Comparison of ENCODE assay signal across 8 cellular contexts in genomic region chr3:195258449-195259145, GRCh38. TPM values are rescaled to one million over a fixed set of nuclear protein-coding genes. Genes with fewer than 3 reads are reported as not detected.
A peak's percentile ranks its signal among the peaks of the same experiment; 100 is the strongest.
DNase-seq lines count a peak whose midpoint lies in the region; ATAC-seq and TF ChIP-seq lines count a peak whose summit lies in the region.

No MANE protein-coding gene starts in this region.

- H3K27me3 Mint-ChIP-seq in activated naive CD4-positive, alpha-beta T cell treated with anti-CD3 and anti-CD28 coated beads, Interleukin-2, amount 50 U/mL, for 24 hours = no peaks in the 10 kb centered on the region
- no peaks in the 10 kb centered on the region for H3K27me3 Mint-ChIP-seq in activated T-helper 17 cell treated with anti-CD3 and anti-CD28 coated beads, Interleukin-2, amount 50 U/mL, for 72 hours

- H3K27ac ChIP-seq in liver (ENCODE audit: low read depth in 1 of 2, low read length in 2 of 2) (peak overlapping the region; percentile 74 to 78), uterus (peak overlapping the region; percentile 87 to 98)

- TF ChIP-seq POLR2A in uterus (IDR thresholded peaks at IDR 0.05) = no peak

- H3K27ac Mint-ChIP-seq in activated naive CD4-positive, alpha-beta T cell treated with anti-CD3 and anti-CD28 coated beads, Interleukin-2, amount 50 U/mL, for 24 hours = peak overlapping the region; percentile 81
- H3K27ac Mint-ChIP-seq in activated T-helper 17 cell treated with anti-CD3 and anti-CD28 coated beads, Interleukin-2, amount 50 U/mL, for 72 hours = peak overlapping the region; percentile 72

- no peak for ATAC-seq in activated T-helper 17 cell treated with anti-CD3 and anti-CD28 coated beads, Interleukin-2, amount 50 U/mL, for 72 hours (replicated peaks)

- no peak for DNase-seq in activated naive CD4-positive, alpha-beta T cell treated with anti-CD3 and anti-CD28 coated beads, Interleukin-2, amount 50 U/mL, for 16 hours
- DNase-seq in uterus (no peak), NCI-H2029 treated with DMSO at 0.1 percent for 48 hours (lab: John Stamatoyannopoulos, UW) (no peak), NCI-H1092 treated with DMSO at 0.1 percent for 48 hours (lab: John Stamatoyannopoulos, UW) (no peak)
- DNase-seq in stimulated activated CD4-positive, alpha-beta T cell treated with anti-CD3 and anti-CD28 coated beads, Interleukin-2, amount 100 ng/mL, for 48 hours = no peak

- no peak for TF ChIP-seq CTCF in liver (IDR thresholded peaks at IDR 0.05; ENCODE audit: low read depth, low read length, missing input control)
- TF ChIP-seq CTCF in uterus (IDR thresholded peaks at IDR 0.05) = no peak

- no peaks in the 10 kb centered on the region for H3K27me3 ChIP-seq in liver (ENCODE audit: control insufficient read depth in 4 of 4, insufficient read depth in 4 of 4, low read length in 3 of 4)
- no peaks in the 10 kb centered on the region for H3K27me3 ChIP-seq in uterus

- peak overlapping the region in 1 of 2 donors; percentile 47 for H3K9ac ChIP-seq in liver (ENCODE audit: low read depth in 1 of 2, low read length in 2 of 2)

- H3K9me3 ChIP-seq in liver (ENCODE audit: control insufficient read depth in 4 of 4, low read length in 3 of 4) (no peaks in the 10 kb centered on the region), uterus (no peaks in the 10 kb centered on the region)

- H3K4me3 Mint-ChIP-seq in activated naive CD4-positive, alpha-beta T cell treated with anti-CD3 and anti-CD28 coated beads, Interleukin-2, amount 50 U/mL, for 24 hours = peak overlapping the region; percentile 37
- H3K4me3 Mint-ChIP-seq in activated T-helper 17 cell treated with anti-CD3 and anti-CD28 coated beads, Interleukin-2, amount 50 U/mL, for 72 hours = peak overlapping the region; percentile 82

- H3K4me3 ChIP-seq in liver (ENCODE audit: low read depth in 1 of 3, low read length in 3 of 3) (no peak overlapping the region), uterus (peak overlapping the region in 1 of 2 donors; percentile 59)

- H3K36me3 Mint-ChIP-seq in activated naive CD4-positive, alpha-beta T cell treated with anti-CD3 and anti-CD28 coated beads, Interleukin-2, amount 50 U/mL, for 24 hours = no peaks in the 10 kb centered on the region
- no peaks in the 10 kb centered on the region for H3K36me3 Mint-ChIP-seq in activated T-helper 17 cell treated with anti-CD3 and anti-CD28 coated beads, Interleukin-2, amount 50 U/mL, for 72 hours (ENCODE audit: low read depth)

- H3K4me1 ChIP-seq in liver (ENCODE audit: control insufficient read depth in 4 of 4, insufficient read depth in 4 of 4, low read length in 3 of 4) = peaks cover 2 to 16% (median 8%) of the 10 kb centered on the region in 4 donors
- peaks cover 7 to 22% of the 10 kb centered on the region in 2 donors for H3K4me1 ChIP-seq in uterus

- no peak for TF ChIP-seq RAD21 in liver (IDR thresholded peaks at IDR 0.05)

- 86% methylated on average over 13 of the region's 13 CpGs for whole genome bisulfite sequencing in liver

- no peaks in the 10 kb centered on the region for H3K9me3 Mint-ChIP-seq in activated naive CD4-positive, alpha-beta T cell treated with anti-CD3 and anti-CD28 coated beads, Interleukin-2, amount 50 U/mL, for 24 hours
- no peaks in the 10 kb centered on the region for H3K9me3 Mint-ChIP-seq in activated T-helper 17 cell treated with anti-CD3 and anti-CD28 coated beads, Interleukin-2, amount 50 U/mL, for 72 hours

- H3K36me3 ChIP-seq in liver (ENCODE audit: control insufficient read depth in 4 of 4, insufficient read depth in 3 of 4, low read depth in 1 of 4, low read length in 3 of 4) = no peaks in the 10 kb centered on the region
- H3K36me3 ChIP-seq in uterus = no peaks in the 10 kb centered on the region

- peaks cover 9% of the 10 kb centered on the region for H3K4me1 Mint-ChIP-seq in activated naive CD4-positive, alpha-beta T cell treated with anti-CD3 and anti-CD28 coated beads, Interleukin-2, amount 50 U/mL, for 24 hours
- no peaks in the 10 kb centered on the region for H3K4me1 Mint-ChIP-seq in activated T-helper 17 cell treated with anti-CD3 and anti-CD28 coated beads, Interleukin-2, amount 50 U/mL, for 72 hours

- intact Hi-C loops in uterus (cut with DNase I; ENCODE audit: low total_unique reads) = no loop called here

TF ChIP-seq in liver, 16 proteins besides CTCF, POLR2A, EP300 and RAD21:
- TF ChIP-seq REST (IDR thresholded peaks at IDR 0.05) = no peak
- TF ChIP-seq FOXA2 (IDR thresholded peaks at IDR 0.05) = no peak
- no peak for TF ChIP-seq TAF1 (conservative IDR thresholded peaks at IDR 0.05)
- TF ChIP-seq ZBTB33 (IDR thresholded peaks at IDR 0.05) = no peak
- no peak for TF ChIP-seq FOXA1 (IDR thresholded peaks at IDR 0.05)
- TF ChIP-seq YY1 (IDR thresholded peaks at IDR 0.05) = no peak
- TF ChIP-seq HNF4A (conservative IDR thresholded peaks at IDR 0.05) = no peak

RNA-seq across cellular contexts. Expression of gene XXYLT1, which starts 12.4 kb away (rescaled TPM):
- total RNA-seq in activated T-helper 17 cell treated with anti-CD3 and anti-CD28 coated beads, Interleukin-2, amount 50 U/mL, for 72 hours = 1 to 10 TPM; 7.0 to 7.4 TPM
- total RNA-seq in liver (1 to 10 TPM; 3.7 to 7.6 TPM), uterus (10 to 100 TPM; 10.6 to 52.5 (median 23.8) TPM)
- polyA plus RNA-seq in liver = 1 to 10 TPM in 1 of 2 donors, under 1 TPM in 1; 0.93 to 1.9 TPM
